ENCODE assay signal across 1 cellular context in the genomic region with DNA sequence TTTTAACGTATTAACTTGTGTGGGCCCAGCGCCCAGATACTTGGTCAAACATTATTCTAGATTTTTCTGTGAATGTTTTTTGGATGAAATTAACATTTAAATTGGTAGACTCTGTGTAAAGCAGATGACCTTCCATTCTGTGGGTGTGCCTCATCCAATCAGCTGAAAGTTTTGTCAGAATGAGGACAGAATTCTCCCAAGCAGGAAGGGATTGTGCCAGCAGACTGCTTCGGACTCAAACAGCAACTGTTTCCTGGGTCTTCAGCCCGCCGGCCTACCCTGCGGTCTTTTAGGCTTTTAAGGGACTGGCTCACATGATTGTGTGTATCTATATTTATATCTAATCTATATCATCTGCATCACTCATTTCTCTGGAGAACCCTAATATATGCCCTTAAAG.
TF ChIP-seq lines count a peak whose summit lies in the region.

No MANE protein-coding gene starts in this region.

TF ChIP-seq in WTC11, 78 proteins besides CTCF, POLR2A, EP300 and RAD21 (continued from another document):
- TF ChIP-seq, protein P1, sequence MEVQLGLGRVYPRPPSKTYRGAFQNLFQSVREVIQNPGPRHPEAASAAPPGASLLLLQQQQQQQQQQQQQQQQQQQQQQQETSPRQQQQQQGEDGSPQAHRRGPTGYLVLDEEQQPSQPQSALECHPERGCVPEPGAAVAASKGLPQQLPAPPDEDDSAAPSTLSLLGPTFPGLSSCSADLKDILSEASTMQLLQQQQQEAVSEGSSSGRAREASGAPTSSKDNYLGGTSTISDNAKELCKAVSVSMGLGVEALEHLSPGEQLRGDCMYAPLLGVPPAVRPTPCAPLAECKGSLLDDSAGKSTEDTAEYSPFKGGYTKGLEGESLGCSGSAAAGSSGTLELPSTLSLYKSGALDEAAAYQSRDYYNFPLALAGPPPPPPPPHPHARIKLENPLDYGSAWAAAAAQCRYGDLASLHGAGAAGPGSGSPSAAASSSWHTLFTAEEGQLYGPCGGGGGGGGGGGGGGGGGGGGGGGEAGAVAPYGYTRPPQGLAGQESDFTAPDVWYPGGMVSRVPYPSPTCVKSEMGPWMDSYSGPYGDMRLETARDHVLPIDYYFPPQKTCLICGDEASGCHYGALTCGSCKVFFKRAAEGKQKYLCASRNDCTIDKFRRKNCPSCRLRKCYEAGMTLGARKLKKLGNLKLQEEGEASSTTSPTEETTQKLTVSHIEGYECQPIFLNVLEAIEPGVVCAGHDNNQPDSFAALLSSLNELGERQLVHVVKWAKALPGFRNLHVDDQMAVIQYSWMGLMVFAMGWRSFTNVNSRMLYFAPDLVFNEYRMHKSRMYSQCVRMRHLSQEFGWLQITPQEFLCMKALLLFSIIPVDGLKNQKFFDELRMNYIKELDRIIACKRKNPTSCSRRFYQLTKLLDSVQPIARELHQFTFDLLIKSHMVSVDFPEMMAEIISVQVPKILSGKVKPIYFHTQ (CRISPR knock-in tag; IDR thresholded peaks at IDR 0.05) = no peak
- TF ChIP-seq, protein P2, sequence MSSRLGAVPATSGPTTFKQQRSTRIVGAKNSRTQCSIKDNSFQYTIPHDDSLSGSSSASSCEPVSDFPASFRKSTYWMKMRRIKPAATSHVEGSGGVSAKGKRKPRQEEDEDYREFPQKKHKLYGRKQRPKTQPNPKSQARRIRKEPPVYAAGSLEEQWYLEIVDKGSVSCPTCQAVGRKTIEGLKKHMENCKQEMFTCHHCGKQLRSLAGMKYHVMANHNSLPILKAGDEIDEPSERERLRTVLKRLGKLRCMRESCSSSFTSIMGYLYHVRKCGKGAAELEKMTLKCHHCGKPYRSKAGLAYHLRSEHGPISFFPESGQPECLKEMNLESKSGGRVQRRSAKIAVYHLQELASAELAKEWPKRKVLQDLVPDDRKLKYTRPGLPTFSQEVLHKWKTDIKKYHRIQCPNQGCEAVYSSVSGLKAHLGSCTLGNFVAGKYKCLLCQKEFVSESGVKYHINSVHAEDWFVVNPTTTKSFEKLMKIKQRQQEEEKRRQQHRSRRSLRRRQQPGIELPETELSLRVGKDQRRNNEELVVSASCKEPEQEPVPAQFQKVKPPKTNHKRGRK (CRISPR knock-in tag; IDR thresholded peaks at IDR 0.05; ENCODE audit: borderline replicate concordance) = no peak
- TF ChIP-seq MYBL2 (CRISPR knock-in tag; IDR thresholded peaks at IDR 0.05) = no peak
- no peak for TF ChIP-seq ZNF232 (CRISPR knock-in tag; IDR thresholded peaks at IDR 0.05)
- no peak for TF ChIP-seq NFE2L1 (CRISPR knock-in tag; IDR thresholded peaks at IDR 0.05)
- TF ChIP-seq, protein P3, sequence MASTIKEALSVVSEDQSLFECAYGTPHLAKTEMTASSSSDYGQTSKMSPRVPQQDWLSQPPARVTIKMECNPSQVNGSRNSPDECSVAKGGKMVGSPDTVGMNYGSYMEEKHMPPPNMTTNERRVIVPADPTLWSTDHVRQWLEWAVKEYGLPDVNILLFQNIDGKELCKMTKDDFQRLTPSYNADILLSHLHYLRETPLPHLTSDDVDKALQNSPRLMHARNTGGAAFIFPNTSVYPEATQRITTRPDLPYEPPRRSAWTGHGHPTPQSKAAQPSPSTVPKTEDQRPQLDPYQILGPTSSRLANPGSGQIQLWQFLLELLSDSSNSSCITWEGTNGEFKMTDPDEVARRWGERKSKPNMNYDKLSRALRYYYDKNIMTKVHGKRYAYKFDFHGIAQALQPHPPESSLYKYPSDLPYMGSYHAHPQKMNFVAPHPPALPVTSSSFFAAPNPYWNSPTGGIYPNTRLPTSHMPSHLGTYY (CRISPR knock-in tag; IDR thresholded peaks at IDR 0.05) = no peak
- TF ChIP-seq KAT7 (CRISPR knock-in tag; IDR thresholded peaks at IDR 0.05; ENCODE audit: borderline replicate concordance) = no peak
- no peak for TF ChIP-seq ESRRA (CRISPR knock-in tag; IDR thresholded peaks at IDR 0.05; ENCODE audit: borderline replicate concordance)
